Comparison of ENCODE assay signal across 1 cellular context in the genomic region with DNA sequence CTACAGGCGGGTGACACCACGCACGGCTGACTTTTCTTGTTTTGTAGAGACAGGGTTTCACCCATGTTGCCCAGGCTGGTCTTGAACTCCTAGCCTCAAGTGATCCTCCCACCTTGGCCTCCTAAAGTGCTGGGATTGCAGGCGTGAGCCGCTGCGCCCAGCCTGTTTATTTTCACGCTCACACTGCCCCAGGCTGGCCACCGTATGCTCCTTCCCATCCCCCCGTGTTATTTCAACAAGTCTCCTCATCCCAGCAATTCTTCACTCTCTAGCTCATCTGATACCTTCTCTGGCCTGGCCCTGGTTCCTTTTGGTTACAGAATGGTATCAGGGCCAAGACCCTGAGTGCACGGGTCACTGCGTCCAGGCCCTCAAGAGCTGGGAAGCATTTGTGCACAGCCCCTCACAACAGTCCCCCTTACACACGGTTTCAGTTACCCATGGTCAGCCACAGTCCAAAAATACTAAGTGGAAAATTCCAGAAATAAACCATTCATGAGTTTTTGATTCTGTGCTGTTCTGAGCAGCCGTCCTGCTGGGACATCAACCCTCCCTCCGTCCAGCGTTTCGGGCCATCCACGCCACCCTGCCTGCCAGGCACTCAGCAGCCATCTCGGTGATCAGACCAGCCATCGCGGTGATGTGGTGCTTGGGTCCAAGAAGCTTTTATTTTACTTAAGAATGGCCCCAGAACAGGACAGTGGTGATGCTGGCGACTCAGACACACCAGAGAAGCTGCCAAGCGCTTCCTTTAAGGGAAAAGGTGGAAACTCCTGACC.
TF ChIP-seq lines count a peak whose summit lies in the region.

No MANE protein-coding gene starts in this region.

TF ChIP-seq in IMR-90, 13 proteins besides CTCF, POLR2A, EP300 and RAD21:
- TF ChIP-seq SMC3 (IDR thresholded peaks at IDR 0.05; ENCODE audit: low read depth, low read length) (no peak), CEBPB (IDR thresholded peaks at IDR 0.05; ENCODE audit: low read depth, low read length) (no peak), NFE2L2 (IDR thresholded peaks at IDR 0.05; ENCODE audit: low read depth, low read length) (no peak), MAZ (IDR thresholded peaks at IDR 0.05; ENCODE audit: borderline replicate concordance, low read depth, low read length) (no peak), FOS (IDR thresholded peaks at IDR 0.05; ENCODE audit: low read depth, low read length) (no peak), MAFK (IDR thresholded peaks at IDR 0.05; ENCODE audit: low read depth, low read length) (no peak), MXI1 (IDR thresholded peaks at IDR 0.05; ENCODE audit: borderline replicate concordance, low read depth, low read length) (no peak)
- TF ChIP-seq, protein P1, sequence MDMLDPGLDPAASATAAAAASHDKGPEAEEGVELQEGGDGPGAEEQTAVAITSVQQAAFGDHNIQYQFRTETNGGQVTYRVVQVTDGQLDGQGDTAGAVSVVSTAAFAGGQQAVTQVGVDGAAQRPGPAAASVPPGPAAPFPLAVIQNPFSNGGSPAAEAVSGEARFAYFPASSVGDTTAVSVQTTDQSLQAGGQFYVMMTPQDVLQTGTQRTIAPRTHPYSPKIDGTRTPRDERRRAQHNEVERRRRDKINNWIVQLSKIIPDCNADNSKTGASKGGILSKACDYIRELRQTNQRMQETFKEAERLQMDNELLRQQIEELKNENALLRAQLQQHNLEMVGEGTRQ (IDR thresholded peaks at IDR 0.05; ENCODE audit: low read depth, low read length): no peak
